ENCODE assay signal across 12 cellular contexts in genomic region chr10:3464760-3465405, GRCh38.
A peak's percentile ranks its signal among the peaks of the same experiment; 100 is the strongest.
DNase-seq lines count a peak whose midpoint lies in the region; ATAC-seq and TF ChIP-seq lines count a peak whose summit lies in the region.
"Had no signal": no experiment of that assay in that cellular context is flagged by ENCODE, and none has a peak within 500 bp of the region (broad histone marks: within the 10 kb centered on the region; RNA-seq: fewer than 3 reads in every experiment).

No MANE protein-coding gene starts in this region.

- H3K36me3 ChIP-seq in heart left ventricle, result no peaks in the 10 kb centered on the region
- no peaks in the 10 kb centered on the region for H3K36me3 ChIP-seq in mucosa of descending colon (ENCODE audit: low read depth)
- H3K36me3 ChIP-seq in upper lobe of right lung, result no peaks in the 10 kb centered on the region

- ATAC-seq in heart left ventricle, result no peak
- no peak for ATAC-seq in left cardiac atrium
- ATAC-seq in mucosa of descending colon, result peak; percentile 80
- ATAC-seq in upper lobe of right lung, result no peak
- ATAC-seq in GM19023 (IDR thresholded peaks at IDR 0.05; ENCODE audit: unreplicated experiment), result no peak

- peaks cover 0 to 50% (median 35%) of the 10 kb centered on the region in 12 donors for H3K4me1 ChIP-seq in heart left ventricle
- peaks cover 10% of the 10 kb centered on the region for H3K4me1 ChIP-seq in mucosa of descending colon (ENCODE audit: low read depth)
- H3K4me1 ChIP-seq in upper lobe of right lung, result peaks cover 42% of the 10 kb centered on the region

- peak overlapping the region in 10 of 12 donors; percentile 54 to 94 (median 90) for H3K27ac ChIP-seq in heart left ventricle
- peak overlapping the region; percentile 45 for H3K27ac ChIP-seq in upper lobe of right lung

- H3K4me3 ChIP-seq in heart left ventricle (no peak overlapping the region), mucosa of descending colon (no peak overlapping the region), upper lobe of right lung (no peak overlapping the region)

- DNase-seq in heart left ventricle, result no peak
- no peak for DNase-seq in left cardiac atrium
- DNase-seq in mucosa of descending colon, result peak in 1 of 3 donors; percentile 56
- DNase-seq in upper lobe of right lung, result no peak
- no peak for DNase-seq in effector CD4-positive, alpha-beta T cell
- no peak for DNase-seq in cerebellar cortex (ENCODE audit: low spot score)
- DNase-seq: ACHN; activated T-cell treated with anti-CD3 and anti-CD28 coated beads, Interleukin-2, amount 50 U/mL, for 24 hours; central memory CD4-positive, alpha-beta T cell had no signal

- WGBS in heart left ventricle, 4 donors, result 66 to 73% (median 69%) methylated on average over 9 of the region's 9 CpGs

- H3K9me3 ChIP-seq in heart left ventricle, result no peaks in the 10 kb centered on the region
- no peaks in the 10 kb centered on the region for H3K9me3 ChIP-seq in mucosa of descending colon
- H3K9me3 ChIP-seq in upper lobe of right lung, result no peaks in the 10 kb centered on the region

- peaks cover 44% of the 10 kb centered on the region for H3K4me1 Mint-ChIP-seq in dendritic cell treated with granulocyte-macrophage colony-stimulating factor and Interleukin-4, amounts not matched to agents 40 ng/mL and 50 ng/mL, for 4 days (ENCODE audit: low read depth)

- peak overlapping the region; percentile 78 for H3K27ac Mint-ChIP-seq in dendritic cell treated with granulocyte-macrophage colony-stimulating factor and Interleukin-4, amounts not matched to agents 40 ng/mL and 50 ng/mL, for 4 days
- H3K27ac Mint-ChIP-seq: activated T-cell treated with anti-CD3 and anti-CD28 coated beads, Interleukin-2, amount 50 U/mL, for 24 hours; memory B cell had no signal

- no peaks in the 10 kb centered on the region for H3K36me3 Mint-ChIP-seq in dendritic cell treated with granulocyte-macrophage colony-stimulating factor and Interleukin-4, amounts not matched to agents 40 ng/mL and 50 ng/mL, for 4 days (ENCODE audit: low read depth)

- H3K4me3 Mint-ChIP-seq in dendritic cell treated with granulocyte-macrophage colony-stimulating factor and Interleukin-4, amounts not matched to agents 40 ng/mL and 50 ng/mL, for 4 days, result no peak overlapping the region
- H3K4me3 Mint-ChIP-seq: activated T-cell treated with anti-CD3 and anti-CD28 coated beads, Interleukin-2, amount 50 U/mL, for 24 hours; memory B cell had no signal

- intact Hi-C loops in heart left ventricle (cut with DNase I), result loop anchor here in 7 of 10 donors (5.0 to 10.0 kb wide), 8 partner anchors 38 to 1300 kb away; partner anchors contain the start of gene KLF6 (in 1 of the 7)
- intact Hi-C loops in left cardiac atrium (cut with DNase I), result loop anchor here in 1 of 2 donors (10.0 kb wide), 1 partner anchor 290 kb away; no protein-coding TSS in a partner anchor
- intact Hi-C loops in dendritic cell treated with granulocyte-macrophage colony-stimulating factor and Interleukin-4, amounts not matched to agents 40 ng/mL and 50 ng/mL, for 4 days (cut with micrococcal nuclease), result loop anchor here (5.0 kb wide), 3 partner anchors 117 to 667 kb away; no protein-coding TSS in a partner anchor
- intact Hi-C loops in mucosa of descending colon (cut with DNase I, micrococcal nuclease), result loop anchor here (5.0 to 10.0 kb wide), 2 partner anchors 38 to 320 kb away; partner anchors contain the start of gene KLF6 (in 1 of the 2)
- intact Hi-C loops in upper lobe of right lung (cut with DNase I), result no loop called here

- TF ChIP-seq CTCF in heart left ventricle (IDR thresholded peaks at IDR 0.05), result no peak
- TF ChIP-seq CTCF in mucosa of descending colon (IDR thresholded peaks at IDR 0.05), result no peak
- TF ChIP-seq CTCF in upper lobe of right lung (IDR thresholded peaks at IDR 0.05), result no peak

- TF ChIP-seq POLR2A in heart left ventricle (IDR thresholded peaks at IDR 0.05), result no peak

- H3K9me3 Mint-ChIP-seq in dendritic cell treated with granulocyte-macrophage colony-stimulating factor and Interleukin-4, amounts not matched to agents 40 ng/mL and 50 ng/mL, for 4 days, result no peaks in the 10 kb centered on the region
- H3K9me3 Mint-ChIP-seq: activated T-cell treated with anti-CD3 and anti-CD28 coated beads, Interleukin-2, amount 50 U/mL, for 24 hours had no signal

- H3K27me3 Mint-ChIP-seq in dendritic cell treated with granulocyte-macrophage colony-stimulating factor and Interleukin-4, amounts not matched to agents 40 ng/mL and 50 ng/mL, for 4 days, result no peaks in the 10 kb centered on the region

- H3K27me3 ChIP-seq in heart left ventricle (no peaks in the 10 kb centered on the region), upper lobe of right lung (no peaks in the 10 kb centered on the region)
